In the genomic region with DNA sequence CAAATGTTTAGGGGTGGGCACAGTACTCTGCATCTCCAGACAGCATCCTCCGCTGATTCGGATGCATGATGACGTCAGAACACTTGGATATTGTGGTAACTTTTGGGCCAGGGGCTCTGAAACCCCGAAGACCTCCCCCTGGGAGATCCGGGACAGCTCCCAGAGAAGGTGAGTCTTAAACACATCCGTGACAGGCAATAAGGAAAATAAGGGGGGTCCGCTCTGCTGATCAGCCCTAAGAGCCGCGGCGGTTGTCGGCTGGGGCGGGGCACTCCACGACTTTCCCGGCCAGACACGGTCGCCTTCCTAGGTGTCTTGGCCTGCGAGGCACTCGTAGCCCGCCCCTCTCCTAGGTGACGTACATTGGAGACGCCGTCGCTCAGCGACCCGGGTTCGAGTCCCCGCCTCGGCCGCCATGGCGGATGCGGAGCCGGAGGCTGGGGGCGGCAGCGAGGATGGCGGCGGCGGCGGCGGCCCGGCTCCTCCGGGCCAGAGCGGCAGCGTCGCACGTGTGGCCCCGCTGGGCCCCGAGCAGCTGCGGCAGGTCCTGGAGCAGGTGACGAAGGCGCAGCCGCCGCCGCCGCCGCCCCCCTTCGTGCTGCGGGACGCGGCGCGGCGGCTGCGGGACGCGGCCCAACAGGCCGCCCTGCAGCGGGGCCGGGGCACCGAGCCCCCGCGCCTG, we compare ENCODE assay signal across 1 cellular context.
A peak's percentile ranks its signal among the peaks of the same experiment; 100 is the strongest.
TF ChIP-seq lines count a peak whose summit lies in the region.

Gene ZNF839, plus strand, starts transcription at position 396 of the 682 bp plus-strand sequence. Its CDS starts 20 bp downstream, at position 416.

TF ChIP-seq in HepG2, 621 proteins besides CTCF, POLR2A, EP300 and RAD21 (continued from another document and continues in another):
- TF ChIP-seq RERE (CRISPR knock-in tag; IDR thresholded peaks at IDR 0.05; ENCODE audit: low read depth) (no peak), NFE2L1 (CRISPR knock-in tag; IDR thresholded peaks at IDR 0.05; ENCODE audit: borderline replicate concordance) (no peak), AKNA (CRISPR knock-in tag; IDR thresholded peaks at IDR 0.05; ENCODE audit: borderline replicate concordance) (no peak), ZNF558 (CRISPR knock-in tag; IDR thresholded peaks at IDR 0.05; ENCODE audit: borderline replicate concordance) (no peak; the same call in 1 of the 2 replicates), BHLHE40 (IDR thresholded peaks at IDR 0.05; ENCODE audit: low read length) (no peak), TAF15 (IDR thresholded peaks at IDR 0.05; ENCODE audit: low read depth, low read length, poor library complexity, severe bottlenecking) (peak; percentile 25), ZNF33A (CRISPR knock-in tag; IDR thresholded peaks at IDR 0.05; ENCODE audit: borderline replicate concordance) (no peak), CEBPB (IDR thresholded peaks at IDR 0.05; ENCODE audit: borderline replicate concordance, low read depth, low read length) (no peak), CBX5 (CRISPR knock-in tag; IDR thresholded peaks at IDR 0.05; ENCODE audit: borderline replicate concordance) (no peak), ZNF282 (IDR thresholded peaks at IDR 0.05; ENCODE audit: partially characterized antibody) (no peak), NONO (IDR thresholded peaks at IDR 0.05) (no peak), NONO (CRISPR knock-in tag; conservative IDR thresholded peaks at IDR 0.05) (peak; percentile 35; the same call in 1 of the 2 replicates), REPIN1 (CRISPR knock-in tag; IDR thresholded peaks at IDR 0.05; ENCODE audit: borderline replicate concordance, low read depth) (peak; percentile 72; the same call in 1 of the 2 replicates), ZNF792 (CRISPR knock-in tag; IDR thresholded peaks at IDR 0.05) (no peak), MIER2 (CRISPR knock-in tag; IDR thresholded peaks at IDR 0.05) (no peak), ATF2 (CRISPR knock-in tag; IDR thresholded peaks at IDR 0.05) (peak; percentile 54; the same call in 1 of the 2 replicates), MAFF (IDR thresholded peaks at IDR 0.05; ENCODE audit: low read depth, low read length) (no peak), RXRB (CRISPR knock-in tag; IDR thresholded peaks at IDR 0.05; ENCODE audit: borderline replicate concordance) (no peak), ZNF891 (CRISPR knock-in tag; IDR thresholded peaks at IDR 0.05) (no peak), ZNF180 (CRISPR knock-in tag; IDR thresholded peaks at IDR 0.05; ENCODE audit: borderline replicate concordance, low read depth) (no peak), ZSCAN29 (CRISPR knock-in tag; conservative IDR thresholded peaks at IDR 0.05) (no peak)
- TF ChIP-seq, protein P1, sequence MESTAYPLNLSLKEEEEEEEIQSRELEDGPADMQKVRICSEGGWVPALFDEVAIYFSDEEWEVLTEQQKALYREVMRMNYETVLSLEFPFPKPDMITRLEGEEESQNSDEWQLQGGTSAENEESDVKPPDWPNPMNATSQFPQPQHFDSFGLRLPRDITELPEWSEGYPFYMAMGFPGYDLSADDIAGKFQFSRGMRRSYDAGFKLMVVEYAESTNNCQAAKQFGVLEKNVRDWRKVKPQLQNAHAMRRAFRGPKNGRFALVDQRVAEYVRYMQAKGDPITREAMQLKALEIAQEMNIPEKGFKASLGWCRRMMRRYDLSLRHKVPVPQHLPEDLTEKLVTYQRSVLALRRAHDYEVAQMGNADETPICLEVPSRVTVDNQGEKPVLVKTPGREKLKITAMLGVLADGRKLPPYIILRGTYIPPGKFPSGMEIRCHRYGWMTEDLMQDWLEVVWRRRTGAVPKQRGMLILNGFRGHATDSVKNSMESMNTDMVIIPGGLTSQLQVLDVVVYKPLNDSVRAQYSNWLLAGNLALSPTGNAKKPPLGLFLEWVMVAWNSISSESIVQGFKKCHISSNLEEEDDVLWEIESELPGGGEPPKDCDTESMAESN (CRISPR knock-in tag; conservative IDR thresholded peaks at IDR 0.05): peak; percentile 62; the same call in 1 of the 2 replicates
- TF ChIP-seq, protein P2, sequence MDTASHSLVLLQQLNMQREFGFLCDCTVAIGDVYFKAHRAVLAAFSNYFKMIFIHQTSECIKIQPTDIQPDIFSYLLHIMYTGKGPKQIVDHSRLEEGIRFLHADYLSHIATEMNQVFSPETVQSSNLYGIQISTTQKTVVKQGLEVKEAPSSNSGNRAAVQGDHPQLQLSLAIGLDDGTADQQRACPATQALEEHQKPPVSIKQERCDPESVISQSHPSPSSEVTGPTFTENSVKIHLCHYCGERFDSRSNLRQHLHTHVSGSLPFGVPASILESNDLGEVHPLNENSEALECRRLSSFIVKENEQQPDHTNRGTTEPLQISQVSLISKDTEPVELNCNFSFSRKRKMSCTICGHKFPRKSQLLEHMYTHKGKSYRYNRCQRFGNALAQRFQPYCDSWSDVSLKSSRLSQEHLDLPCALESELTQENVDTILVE (CRISPR knock-in tag; IDR thresholded peaks at IDR 0.05): no peak; the same call in 1 of the 2 replicates
- TF ChIP-seq, protein P3, sequence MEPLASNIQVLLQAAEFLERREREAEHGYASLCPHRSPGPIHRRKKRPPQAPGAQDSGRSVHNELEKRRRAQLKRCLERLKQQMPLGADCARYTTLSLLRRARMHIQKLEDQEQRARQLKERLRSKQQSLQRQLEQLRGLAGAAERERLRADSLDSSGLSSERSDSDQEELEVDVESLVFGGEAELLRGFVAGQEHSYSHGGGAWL (CRISPR knock-in tag; IDR thresholded peaks at IDR 0.05): no peak; the same call in 1 of the 2 replicates
- TF ChIP-seq, protein P4, sequence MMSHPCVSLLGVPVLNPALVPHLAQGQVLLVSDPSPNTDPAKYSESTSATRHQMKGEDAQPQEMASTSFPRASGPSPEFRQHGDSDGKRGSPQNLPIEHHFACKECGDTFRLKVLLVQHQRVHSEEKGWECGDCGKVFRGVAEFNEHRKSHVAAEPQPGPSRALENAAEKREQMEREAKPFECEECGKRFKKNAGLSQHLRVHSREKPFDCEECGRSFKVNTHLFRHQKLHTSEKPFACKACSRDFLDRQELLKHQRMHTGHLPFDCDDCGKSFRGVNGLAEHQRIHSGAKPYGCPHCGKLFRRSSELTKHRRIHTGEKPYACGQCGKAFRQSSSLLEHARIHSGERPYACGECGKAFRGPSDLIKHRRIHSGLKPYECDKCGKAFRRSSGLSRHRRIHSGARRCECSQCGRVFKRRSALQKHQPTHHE (CRISPR knock-in tag; IDR thresholded peaks at IDR 0.05; ENCODE audit: borderline replicate concordance): no peak
- TF ChIP-seq, protein P5, sequence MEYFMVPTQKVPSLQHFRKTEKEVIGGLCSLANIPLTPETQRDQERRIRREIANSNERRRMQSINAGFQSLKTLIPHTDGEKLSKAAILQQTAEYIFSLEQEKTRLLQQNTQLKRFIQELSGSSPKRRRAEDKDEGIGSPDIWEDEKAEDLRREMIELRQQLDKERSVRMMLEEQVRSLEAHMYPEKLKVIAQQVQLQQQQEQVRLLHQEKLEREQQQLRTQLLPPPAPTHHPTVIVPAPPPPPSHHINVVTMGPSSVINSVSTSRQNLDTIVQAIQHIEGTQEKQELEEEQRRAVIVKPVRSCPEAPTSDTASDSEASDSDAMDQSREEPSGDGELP (IDR thresholded peaks at IDR 0.05; ENCODE audit: borderline replicate concordance, low read depth): 0 out of 2 replicates have a peak, but pooled peaks have one; percentile 21
- TF ChIP-seq, protein P6, sequence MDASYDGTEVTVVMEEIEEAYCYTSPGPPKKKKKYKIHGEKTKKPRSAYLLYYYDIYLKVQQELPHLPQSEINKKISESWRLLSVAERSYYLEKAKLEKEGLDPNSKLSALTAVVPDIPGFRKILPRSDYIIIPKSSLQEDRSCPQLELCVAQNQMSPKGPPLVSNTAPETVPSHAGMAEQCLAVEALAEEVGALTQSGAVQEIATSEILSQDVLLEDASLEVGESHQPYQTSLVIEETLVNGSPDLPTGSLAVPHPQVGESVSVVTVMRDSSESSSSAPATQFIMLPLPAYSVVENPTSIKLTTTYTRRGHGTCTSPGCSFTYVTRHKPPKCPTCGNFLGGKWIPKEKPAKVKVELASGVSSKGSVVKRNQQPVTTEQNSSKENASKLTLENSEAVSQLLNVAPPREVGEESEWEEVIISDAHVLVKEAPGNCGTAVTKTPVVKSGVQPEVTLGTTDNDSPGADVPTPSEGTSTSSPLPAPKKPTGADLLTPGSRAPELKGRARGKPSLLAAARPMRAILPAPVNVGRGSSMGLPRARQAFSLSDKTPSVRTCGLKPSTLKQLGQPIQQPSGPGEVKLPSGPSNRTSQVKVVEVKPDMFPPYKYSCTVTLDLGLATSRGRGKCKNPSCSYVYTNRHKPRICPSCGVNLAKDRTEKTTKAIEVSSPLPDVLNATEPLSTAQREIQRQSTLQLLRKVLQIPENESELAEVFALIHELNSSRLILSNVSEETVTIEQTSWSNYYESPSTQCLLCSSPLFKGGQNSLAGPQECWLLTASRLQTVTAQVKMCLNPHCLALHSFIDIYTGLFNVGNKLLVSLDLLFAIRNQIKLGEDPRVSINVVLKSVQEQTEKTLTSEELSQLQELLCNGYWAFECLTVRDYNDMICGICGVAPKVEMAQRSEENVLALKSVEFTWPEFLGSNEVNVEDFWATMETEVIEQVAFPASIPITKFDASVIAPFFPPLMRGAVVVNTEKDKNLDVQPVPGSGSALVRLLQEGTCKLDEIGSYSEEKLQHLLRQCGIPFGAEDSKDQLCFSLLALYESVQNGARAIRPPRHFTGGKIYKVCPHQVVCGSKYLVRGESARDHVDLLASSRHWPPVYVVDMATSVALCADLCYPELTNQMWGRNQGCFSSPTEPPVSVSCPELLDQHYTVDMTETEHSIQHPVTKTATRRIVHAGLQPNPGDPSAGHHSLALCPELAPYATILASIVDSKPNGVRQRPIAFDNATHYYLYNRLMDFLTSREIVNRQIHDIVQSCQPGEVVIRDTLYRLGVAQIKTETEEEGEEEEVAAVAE (CRISPR knock-in tag; IDR thresholded peaks at IDR 0.05; ENCODE audit: borderline replicate concordance): no peak
